In genomic region chr7:88111136-88111748, GRCh38 we compare ENCODE assay signal across 8 cellular contexts.
DNase-seq lines count a peak whose midpoint lies in the region; ATAC-seq, FAIRE-seq and TF ChIP-seq lines count a peak whose summit lies in the region.

No MANE protein-coding gene starts in this region.

- no peaks in the 10 kb centered on the region for H3K9me3 Mint-ChIP-seq in effector memory CD8-positive, alpha-beta T cell

- peak; percentile 51 for ATAC-seq in HG03469 (IDR thresholded peaks at IDR 0.05; ENCODE audit: unreplicated experiment)
- ATAC-seq in effector memory CD8-positive, alpha-beta T cell (replicated peaks) = peak; percentile 49

- peaks cover 1 to 3% of the 10 kb centered on the region in 2 donors for H3K4me1 Mint-ChIP-seq in effector memory CD8-positive, alpha-beta T cell (ENCODE audit: low read depth in 2 of 2)

- peak; percentile 6 for DNase-seq in 8988T
- no peak for DNase-seq in GM12892 (ENCODE audit: insufficient read length)
- DNase-seq in NOMO-1 (lab: John Stamatoyannopoulos, UW; ENCODE audit: unreplicated experiment in 2 of 2) = peak; percentile 60 to 88
- no peak for DNase-seq in effector memory CD8-positive, alpha-beta T cell
- DNase-seq in midbrain (lab: John Stamatoyannopoulos, UW) = peak; percentile 56
- DNase-seq in nucleus accumbens (lab: John Stamatoyannopoulos, UW) = no peak
- DNase-seq in T1000 (lab: John Stamatoyannopoulos, UW) = no peak

- H3K4me3 Mint-ChIP-seq in effector memory CD8-positive, alpha-beta T cell = no peak overlapping the region

- no peak for TF ChIP-seq POLR2A in GM12892 (IDR thresholded peaks at IDR 0.05; ENCODE audit: low read depth, low read length)

- no peak overlapping the region for H3K27ac Mint-ChIP-seq in effector memory CD8-positive, alpha-beta T cell

- peak; percentile 67 for FAIRE-seq in GM12892 (lab: Jason Lieb, UNC)

- H3K27me3 Mint-ChIP-seq in effector memory CD8-positive, alpha-beta T cell = no peaks in the 10 kb centered on the region

- peaks cover 2% of the 10 kb centered on the region for H3K36me3 Mint-ChIP-seq in effector memory CD8-positive, alpha-beta T cell (ENCODE audit: insufficient read depth)

Comparison
In these comparisons a context has a peak if more than half of its experiments do, and no peak if none do; other contexts are left out.
1. DNase-seq: peak in 8988T (single experiment), NOMO-1 (2 of 2) and midbrain (single experiment); none in GM12892 (single experiment), effector memory CD8-positive, alpha-beta T cell (0 of 3), nucleus accumbens (0 of 56) and T1000 (single experiment).